Comparison of ENCODE assay signal across 9 cellular contexts in the genomic region with DNA sequence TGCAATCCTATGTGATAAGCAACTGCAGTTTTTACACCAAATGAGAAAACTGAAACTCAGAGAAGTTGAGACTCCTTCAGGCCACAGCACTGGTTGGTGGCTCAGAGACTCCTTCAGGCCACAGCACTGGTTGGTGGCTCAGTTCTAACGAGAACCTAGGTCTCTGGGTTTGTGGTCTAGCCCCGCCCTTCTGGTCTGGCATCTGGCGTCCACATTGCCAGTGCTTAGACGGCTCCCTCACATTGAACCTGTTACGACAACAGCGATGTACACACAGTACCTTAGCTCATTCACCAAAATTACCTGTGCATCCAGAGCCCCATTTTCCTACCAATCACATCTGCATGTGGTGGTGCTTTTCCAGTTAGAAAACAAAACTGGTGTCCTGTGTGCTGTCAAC.
DNase-seq lines count a peak whose midpoint lies in the region; ATAC-seq and TF ChIP-seq lines count a peak whose summit lies in the region.
"Had no signal": no experiment of that assay in that cellular context is flagged by ENCODE, and none has a peak within 500 bp of the region (broad histone marks: within the 10 kb centered on the region; RNA-seq: fewer than 3 reads in every experiment).

No MANE protein-coding gene starts in this region.

- H3K27ac Mint-ChIP-seq in activated B cell treated with CpG ODN at 0.5 μM for 24 hours = peak overlapping the region; percentile 89

- H3K36me3 Mint-ChIP-seq in activated B cell treated with CpG ODN at 0.5 μM for 24 hours (ENCODE audit: low read depth) = no peaks in the 10 kb centered on the region
- H3K36me3 Mint-ChIP-seq: naive B cell had no signal

- H3K9me3 Mint-ChIP-seq in activated B cell treated with CpG ODN at 0.5 μM for 24 hours = no peaks in the 10 kb centered on the region
- H3K9me3 Mint-ChIP-seq: naive B cell had no signal

- CTCF ChIA-PET in activated B cell treated with CpG ODN at 0.5 μM for 24 hours (lab: Charles Lee) = interaction anchor here (1.4 kb wide), 1 partner anchor 27 kb away, joined by 8 read pairs; no protein-coding TSS in a partner anchor

- H3K27me3 Mint-ChIP-seq in activated B cell treated with CpG ODN at 0.5 μM for 24 hours = peaks cover 3% of the 10 kb centered on the region

- no peaks in the 10 kb centered on the region for H3K27me3 ChIP-seq in foreskin keratinocyte

- TF ChIP-seq CTCF in activated B cell treated with CpG ODN at 0.5 μM for 24 hours (IDR thresholded peaks at IDR 0.05) (no peak), foreskin keratinocyte (conservative IDR thresholded peaks at IDR 0.05) (no peak)

- peak overlapping the region; percentile 6 for H3K4me3 Mint-ChIP-seq in activated B cell treated with CpG ODN at 0.5 μM for 24 hours

- peak; percentile 41 for TF ChIP-seq POLR2A in GM19099 (IDR thresholded peaks at IDR 0.05; ENCODE audit: extremely low read depth, insufficient read length, low read depth)

- H3K4me1 Mint-ChIP-seq in activated B cell treated with CpG ODN at 0.5 μM for 24 hours = peaks cover 15% of the 10 kb centered on the region

- POLR2A ChIA-PET in activated B cell treated with CpG ODN at 0.5 μM for 24 hours (lab: Charles Lee) = interaction anchor here (1.0 to 1.7 kb wide), 6 partner anchors 27 to 161 kb away, joined by 3 to 7 read pairs (median 4); no protein-coding TSS in a partner anchor

- peak overlapping the region; percentile 99 for H3K27ac ChIP-seq in foreskin keratinocyte

- peaks cover 26% of the 10 kb centered on the region for H3K4me1 ChIP-seq in foreskin keratinocyte

- intact Hi-C loops in activated B cell treated with CpG ODN at 0.5 μM for 24 hours (cut with micrococcal nuclease) = loop anchor here (1.0 to 2.0 kb wide), 4 partner anchors 28 to 131 kb away; no protein-coding TSS in a partner anchor

- DNase-seq in activated B cell treated with CpG ODN at 0.5 μM for 24 hours = no peak
- peak; percentile 42 to 60 for DNase-seq in foreskin keratinocyte
- DNase-seq in DMS114 treated with DMSO at 0.1 percent for 48 hours (lab: John Stamatoyannopoulos, UW; ENCODE audit: unreplicated experiment) = no peak
- no peak for DNase-seq in DMS 273 (lab: John Stamatoyannopoulos, UW; ENCODE audit: unreplicated experiment)
- no peak for DNase-seq in ecto neural progenitor cell (ENCODE audit: low spot score)
- DNase-seq in HCEC 1CT = no peak
- DNase-seq: naive B cell had no signal

- ATAC-seq in HG02973 (IDR thresholded peaks at IDR 0.05; ENCODE audit: unreplicated experiment) (peak; percentile 29), activated B cell treated with CpG ODN at 0.5 μM for 24 hours (ENCODE audit: low read depth) (peak; percentile 11), foreskin keratinocyte (peak; percentile 25)

Comparison
In these comparisons a context has a peak if more than half of its experiments do, and no peak if none do; other contexts are left out.
1. DNase-seq: peak in foreskin keratinocyte (2 of 2); none in activated B cell treated with CpG ODN at 0.5 μM for 24 hours (single experiment), DMS114 treated with DMSO at 0.1 percent for 48 hours (single experiment), DMS 273 (single experiment), ecto neural progenitor cell (single experiment) and HCEC 1CT (single experiment).
2. Peak in every context shown above with its lines, with median percentiles within 50 percentile points of each other: ATAC-seq.